Comparison of ENCODE assay signal across 8 cellular contexts in the genomic region with DNA sequence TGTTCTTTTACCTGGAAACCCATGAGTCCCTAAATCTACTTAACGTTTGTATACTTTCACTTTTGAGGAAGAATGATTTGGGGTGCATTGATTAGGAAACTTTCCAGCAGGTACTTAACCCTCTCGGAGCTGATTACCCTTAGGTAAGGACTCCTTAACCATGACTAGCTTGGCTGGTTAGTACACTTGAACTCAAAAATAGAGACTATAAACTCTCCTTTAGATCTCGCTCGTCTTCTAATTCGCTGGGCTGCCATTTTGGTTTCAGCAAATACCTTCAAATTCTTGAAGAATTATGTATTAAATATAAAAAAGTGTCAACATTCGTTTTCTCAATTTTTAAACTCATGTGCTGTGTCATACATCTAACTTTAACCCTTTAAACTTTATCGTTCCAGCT. TPM values are rescaled to one million over a fixed set of nuclear protein-coding genes. Genes with fewer than 3 reads are reported as not detected.
DNase-seq lines count a peak whose midpoint lies in the region; ATAC-seq, FAIRE-seq and TF ChIP-seq lines count a peak whose summit lies in the region.

No MANE protein-coding gene starts in this region.

- H3K27me3 ChIP-seq in PC-3 (ENCODE audit: low read length) (no peaks in the 10 kb centered on the region), endothelial cell of umbilical vein (ENCODE audit: control insufficient read depth in 2 of 2, insufficient read depth in 2 of 2, low read length in 2 of 2) (no peaks in the 10 kb centered on the region), prostate gland (replicated peaks; ENCODE audit: insufficient read depth) (no peaks in the 10 kb centered on the region)

- 2% methylated on average over 7 of the region's 7 CpGs for WGBS in prostate gland

- CTCF ChIA-PET in PC-3 (lab: Charles Lee) (no interaction called here), endothelial cell of umbilical vein (lab: Charles Lee) (no interaction called here), HEK293T (lab: Yijun Ruan, JAX) (no interaction called here)

- H3K9me1 ChIP-seq in endothelial cell of umbilical vein (replicated peaks; ENCODE audit: control insufficient read depth, extremely low read depth, insufficient read depth, low read length): no peaks in the 10 kb centered on the region

- H2AFZ ChIP-seq in PC-3 (ENCODE audit: low read length) (no peak overlapping the region), endothelial cell of umbilical vein (ENCODE audit: low read depth, low read length) (no peak overlapping the region)

- POLR2A ChIA-PET in PC-3 (lab: Charles Lee; ENCODE audit: unreplicated experiment): no interaction called here
- POLR2A ChIA-PET in endothelial cell of umbilical vein (lab: Charles Lee): no interaction called here
- POLR2A ChIA-PET in HEK293T (lab: Yijun Ruan, JAX): no interaction called here

- dilution Hi-C loops in endothelial cell of umbilical vein (cut with MboI; ENCODE audit: extremely low pct_ligation_motif_present, low sequenced_read_pairs): no loop called here

- intact Hi-C loops in PC-3 (cut with micrococcal nuclease): loop anchor here (2.0 to 10.0 kb wide), 2 partner anchors 28 to 352 kb away; a partner anchor contains a TSS
- intact Hi-C loops in endothelial cell of umbilical vein (cut with micrococcal nuclease): loop anchor here (5.0 to 10.0 kb wide), 3 partner anchors 40 to 248 kb away; a partner anchor contains a TSS
- intact Hi-C loops in prostate gland (cut with DNase I): loop anchor here (5.0 to 10.0 kb wide), 2 partner anchors 75 to 248 kb away; a partner anchor contains a TSS

- TF ChIP-seq CTCF in PC-3 (conservative IDR thresholded peaks at IDR 0.05; ENCODE audit: low read depth, low read length) (no peak), endothelial cell of umbilical vein (IDR thresholded peaks at IDR 0.05; ENCODE audit: extremely low read depth in 1 of 2, insufficient read depth in 1 of 2, low read depth in 1 of 2, low read length in 2 of 2) (no peak), prostate gland (IDR thresholded peaks at IDR 0.05) (no peak)

- H3K4me1 ChIP-seq in PC-3 (ENCODE audit: insufficient read depth, low read length) (peaks cover 48% of the 10 kb centered on the region), endothelial cell of umbilical vein (ENCODE audit: control insufficient read depth, extremely low read depth, insufficient read depth, low read length) (peaks cover 28% of the 10 kb centered on the region), prostate gland (replicated peaks) (no peaks in the 10 kb centered on the region)

- no peaks in the 10 kb centered on the region for H3K36me3 ChIP-seq in PC-3 (ENCODE audit: low read depth, low read length)
- no peaks in the 10 kb centered on the region for H3K36me3 ChIP-seq in endothelial cell of umbilical vein (ENCODE audit: control insufficient read depth in 2 of 2, extremely low read depth in 1 of 2, insufficient read depth in 2 of 2, low read length in 2 of 2)
- no peaks in the 10 kb centered on the region for H3K36me3 ChIP-seq in prostate gland

- H3K9me2 ChIP-seq in PC-3 (replicated peaks; ENCODE audit: low read length): no peaks in the 10 kb centered on the region

- H4K20me1 ChIP-seq in PC-3 (ENCODE audit: low read length): peaks cover 51% of the 10 kb centered on the region
- H4K20me1 ChIP-seq in endothelial cell of umbilical vein (replicated peaks; ENCODE audit: control insufficient read depth, extremely low read depth, insufficient read depth, low read length): peaks cover 4% of the 10 kb centered on the region

- BruUV-seq in PC-3 (replicated peaks; lab: Mats Ljungman, UMichigan): TSS peak; percentile 22
- TSS peak; percentile 17 for BruUV-seq in endothelial cell of umbilical vein (replicated peaks; lab: Mats Ljungman, UMichigan)

- TF ChIP-seq POLR2A in endothelial cell of umbilical vein (IDR thresholded peaks at IDR 0.05; ENCODE audit: low read depth, low read length) (no peak), prostate gland (IDR thresholded peaks at IDR 0.05) (no peak)

- no peaks in the 10 kb centered on the region for H3F3A ChIP-seq in PC-3 (ENCODE audit: low read length, unreplicated experiment)

- peak; percentile 5 for DNase-seq in PC-3
- peak; percentile 17 for DNase-seq in endothelial cell of umbilical vein (ENCODE audit: low read depth, low spot score)
- DNase-seq in prostate gland (ENCODE audit: low spot score): no peak
- DNase-seq in NCI-H2227 (lab: John Stamatoyannopoulos, UW; ENCODE audit: unreplicated experiment): no peak
- DNase-seq in HEK293T (ENCODE audit: extremely low spot score): no peak

- ATAC-seq in PC-3 (no peak), GM19351 (IDR thresholded peaks at IDR 0.05; ENCODE audit: unreplicated experiment) (no peak), HG03135 (IDR thresholded peaks at IDR 0.05; ENCODE audit: unreplicated experiment) (no peak)

- H3K79me2 ChIP-seq in PC-3 (ENCODE audit: low read length) (peaks cover 70% of the 10 kb centered on the region), endothelial cell of umbilical vein (ENCODE audit: control insufficient read depth, insufficient read depth, low read length) (peaks cover 66% of the 10 kb centered on the region)

- peak overlapping the region; percentile 98 for H3K9ac ChIP-seq in PC-3 (ENCODE audit: low read length)
- H3K9ac ChIP-seq in endothelial cell of umbilical vein (replicated peaks; ENCODE audit: extremely low read depth, insufficient read depth, low read length): peak overlapping the region; percentile 100

- H3K9me3 ChIP-seq in PC-3 (ENCODE audit: low read length): no peaks in the 10 kb centered on the region
- H3K9me3 ChIP-seq in endothelial cell of umbilical vein (replicated peaks; ENCODE audit: control insufficient read depth, insufficient read depth, low read length): no peaks in the 10 kb centered on the region
- H3K9me3 ChIP-seq in prostate gland: no peaks in the 10 kb centered on the region

- FAIRE-seq in endothelial cell of umbilical vein (lab: Jason Lieb, UNC): peak; percentile 73

- H3K27ac ChIP-seq in PC-3 (ENCODE audit: low read length): peak overlapping the region; percentile 98; the same call in 1 of the 2 replicates
- peak overlapping the region; percentile 100 for H3K27ac ChIP-seq in endothelial cell of umbilical vein (ENCODE audit: insufficient read depth, low read depth, low read length)
- peak overlapping the region; percentile 96 to 97 for H3K27ac ChIP-seq in prostate gland

- peak overlapping the region; percentile 85 for H3K4me3 ChIP-seq in GM08714 (ENCODE audit: low read length)
- H3K4me3 ChIP-seq in PC-3 (ENCODE audit: low read length): peak overlapping the region; percentile 94
- H3K4me3 ChIP-seq in endothelial cell of umbilical vein (replicated peaks in 1 of 3; ENCODE audit: insufficient read depth in 1 of 3, low read depth in 1 of 3, low read length in 3 of 3): peak overlapping the region; percentile 42 to 93 (median 67)
- H3K4me3 ChIP-seq in prostate gland: peak overlapping the region; percentile 70 to 71

- H3K4me2 ChIP-seq in PC-3 (ENCODE audit: low read length): peak overlapping the region; percentile 96
- H3K4me2 ChIP-seq in endothelial cell of umbilical vein (ENCODE audit: insufficient read depth, low read length): peak overlapping the region; percentile 95

TF ChIP-seq in endothelial cell of umbilical vein, 7 proteins besides CTCF, POLR2A, EP300 and RAD21:
- TF ChIP-seq, protein P1, sequence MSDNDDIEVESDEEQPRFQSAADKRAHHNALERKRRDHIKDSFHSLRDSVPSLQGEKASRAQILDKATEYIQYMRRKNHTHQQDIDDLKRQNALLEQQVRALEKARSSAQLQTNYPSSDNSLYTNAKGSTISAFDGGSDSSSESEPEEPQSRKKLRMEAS (IDR thresholded peaks at IDR 0.05; ENCODE audit: insufficient read depth, insufficient read length): no peak
- no peak for TF ChIP-seq GATA2 (IDR thresholded peaks at IDR 0.05; ENCODE audit: insufficient read depth, insufficient read length, low read depth, low read length)
- no peak for TF ChIP-seq POLR2AphosphoS5 (IDR thresholded peaks at IDR 0.05; ENCODE audit: insufficient read depth, low read depth, low read length)
- TF ChIP-seq MYC (IDR thresholded peaks at IDR 0.05; ENCODE audit: low read depth, low read length): no peak
- no peak for TF ChIP-seq JUN (IDR thresholded peaks at IDR 0.05; ENCODE audit: borderline replicate concordance, insufficient read depth, insufficient read length, low read depth)
- no peak for TF ChIP-seq EZH2 (IDR thresholded peaks at IDR 0.05; ENCODE audit: borderline replicate concordance, low read depth, low read length, severe bottlenecking)
- no peak for TF ChIP-seq FOS (IDR thresholded peaks at IDR 0.05; ENCODE audit: borderline replicate concordance, insufficient read depth, low read length)

TF ChIP-seq in HEK293T, 16 proteins besides CTCF, POLR2A, EP300 and RAD21:
- TF ChIP-seq, protein P2, sequence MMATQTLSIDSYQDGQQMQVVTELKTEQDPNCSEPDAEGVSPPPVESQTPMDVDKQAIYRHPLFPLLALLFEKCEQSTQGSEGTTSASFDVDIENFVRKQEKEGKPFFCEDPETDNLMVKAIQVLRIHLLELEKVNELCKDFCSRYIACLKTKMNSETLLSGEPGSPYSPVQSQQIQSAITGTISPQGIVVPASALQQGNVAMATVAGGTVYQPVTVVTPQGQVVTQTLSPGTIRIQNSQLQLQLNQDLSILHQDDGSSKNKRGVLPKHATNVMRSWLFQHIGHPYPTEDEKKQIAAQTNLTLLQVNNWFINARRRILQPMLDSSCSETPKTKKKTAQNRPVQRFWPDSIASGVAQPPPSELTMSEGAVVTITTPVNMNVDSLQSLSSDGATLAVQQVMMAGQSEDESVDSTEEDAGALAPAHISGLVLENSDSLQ (IDR thresholded peaks at IDR 0.05): no peak
- no peak for TF ChIP-seq ARNT (IDR thresholded peaks at IDR 0.05)
TF ChIP-seq in HEK293T: peak in this region for 0.

RNA-seq across cellular contexts. Expression of a gene that starts 2.0 kb away (rescaled TPM):
- total RNA-seq in PC-3 (2014; rRNA removed) (63.5 and 81.4 TPM in 2 replicates), endothelial cell of umbilical vein (66.8 and 70.6 TPM in 2 replicates), prostate gland (100 to 1,000 TPM in 1 of 2 donors, 10 to 100 TPM in 1; 47.9 to 115 TPM)
- 10.8 and 13.7 TPM in 2 replicates for polyA plus RNA-seq in endothelial cell of umbilical vein
- 16.1 and 18.7 TPM in 2 replicates for polyA plus RNA-seq in endothelial cell of umbilical vein (2011; cell fraction: cytosol; rRNA removed)
- 38.9 and 43.9 TPM in 2 replicates for polyA plus RNA-seq in endothelial cell of umbilical vein (2011; cell fraction: nucleus; rRNA removed)
- polyA plus RNA-seq in endothelial cell of umbilical vein (2012): 40.7 and 47.7 TPM in 2 replicates
- 248 and 251 TPM in 2 replicates for polyA minus RNA-seq in endothelial cell of umbilical vein
- 130 TPM for polyA minus RNA-seq in endothelial cell of umbilical vein (2011; cell fraction: cytosol; rRNA and poly(A)+ RNA removed)
- polyA minus RNA-seq in endothelial cell of umbilical vein (2011; cell fraction: nucleus; rRNA and poly(A)+ RNA removed): 140 and 229 TPM in 2 replicates

Comparison
In these comparisons a context has a peak if more than half of its experiments do, and no peak if none do; other contexts are left out.
1. DNase-seq: peak in PC-3 (single experiment) and endothelial cell of umbilical vein (single experiment); none in prostate gland (single experiment), NCI-H2227 (single experiment) and HEK293T (single experiment).
2. Peak in every context shown above with its lines, with median percentiles within 50 percentile points of each other: H3K4me3 ChIP-seq and H3K27ac ChIP-seq.